Comparison of ENCODE assay signal across 1 cellular context in the genomic region with DNA sequence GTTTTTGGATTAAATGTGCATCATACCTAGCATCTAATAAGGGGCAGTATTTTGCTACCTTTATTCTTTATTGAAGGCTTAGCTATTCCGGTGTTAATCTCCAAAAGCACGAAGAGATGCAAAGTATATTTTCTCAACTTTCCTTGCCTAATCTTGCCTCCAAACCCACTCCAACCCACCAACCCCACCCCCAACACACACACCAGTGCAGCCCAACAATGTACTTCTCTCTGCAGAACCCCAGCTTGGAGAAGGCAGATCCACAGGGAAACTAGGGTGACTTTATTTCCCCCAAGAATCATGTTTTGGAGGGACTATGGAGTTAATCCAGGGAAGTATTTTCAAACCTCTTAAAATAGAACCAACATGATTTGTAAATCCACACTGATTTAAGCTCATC.
TF ChIP-seq lines count a peak whose summit lies in the region.

No MANE protein-coding gene starts in this region.

TF ChIP-seq in GM23338, 12 proteins besides CTCF, POLR2A, EP300 and RAD21 (continued from another document):
- TF ChIP-seq REST (IDR thresholded peaks at IDR 0.05; ENCODE audit: unreplicated experiment), result no peak
- no peak for TF ChIP-seq POLR2AphosphoS5 (IDR thresholded peaks at IDR 0.05; ENCODE audit: low read depth)
- no peak for TF ChIP-seq ETS1 (IDR thresholded peaks at IDR 0.05)
- no peak for TF ChIP-seq CREB1 (CRISPR knock-in tag; IDR thresholded peaks at IDR 0.05; ENCODE audit: low read depth)
